ENCODE assay signal across 9 cellular contexts in genomic region chr1:19811206-19811851, GRCh38.
DNase-seq lines count a peak whose midpoint lies in the region; ATAC-seq and TF ChIP-seq lines count a peak whose summit lies in the region.
"Had no signal": no experiment of that assay in that cellular context is flagged by ENCODE, and none has a peak within 500 bp of the region (broad histone marks: within the 10 kb centered on the region; RNA-seq: fewer than 3 reads in every experiment).

No MANE protein-coding gene starts in this region.

- ATAC-seq in SK-N-SH treated with all-trans-retinoic acid at 6 μM for 48 hours, result peak; percentile 96
- ATAC-seq in stimulated activated effector memory CD8-positive, alpha-beta T cell treated with anti-CD3 and anti-CD28 coated beads, Interleukin-12 subunit alpha, Interleukin-12 subunit beta, amount 100 ng/mL, for 72 hours, result peak; percentile 78
- no peak for ATAC-seq in HG03571 (IDR thresholded peaks at IDR 0.05; ENCODE audit: unreplicated experiment)
- no peak for ATAC-seq in GM18858 (IDR thresholded peaks at IDR 0.05; ENCODE audit: unreplicated experiment)

- no peak overlapping the region for H3K9ac ChIP-seq in adipocyte (ENCODE audit: low read length)

- H3K4me3 ChIP-seq in adipocyte (ENCODE audit: low read length), result no peak overlapping the region

- H3K4me1 Mint-ChIP-seq in stimulated activated effector memory CD8-positive, alpha-beta T cell treated with anti-CD3 and anti-CD28 coated beads, Interleukin-12 subunit alpha, Interleukin-12 subunit beta, amount 100 ng/mL, for 72 hours, result no peaks in the 10 kb centered on the region

- H3K4me3 Mint-ChIP-seq in stimulated activated effector memory CD8-positive, alpha-beta T cell treated with anti-CD3 and anti-CD28 coated beads, Interleukin-12 subunit alpha, Interleukin-12 subunit beta, amount 100 ng/mL, for 72 hours, result no peak overlapping the region
- H3K4me3 Mint-ChIP-seq: activated naive CD8-positive, alpha-beta T cell had no signal

- H3K36me3 Mint-ChIP-seq in stimulated activated effector memory CD8-positive, alpha-beta T cell treated with anti-CD3 and anti-CD28 coated beads, Interleukin-12 subunit alpha, Interleukin-12 subunit beta, amount 100 ng/mL, for 72 hours, result no peaks in the 10 kb centered on the region
- H3K36me3 Mint-ChIP-seq: activated naive CD8-positive, alpha-beta T cell had no signal

- H3K4me1 ChIP-seq in adipocyte (ENCODE audit: control insufficient read depth, insufficient read depth, low read length), result peaks cover 4% of the 10 kb centered on the region

- H3K36me3 ChIP-seq in adipocyte (ENCODE audit: control insufficient read depth, insufficient read depth, low read length, severe bottlenecking), result no peaks in the 10 kb centered on the region

- H3K9me3 Mint-ChIP-seq in stimulated activated effector memory CD8-positive, alpha-beta T cell treated with anti-CD3 and anti-CD28 coated beads, Interleukin-12 subunit alpha, Interleukin-12 subunit beta, amount 100 ng/mL, for 72 hours, result no peaks in the 10 kb centered on the region

- H3K27me3 ChIP-seq in adipocyte (replicated peaks; ENCODE audit: control insufficient read depth, insufficient read depth, low read length), result no peaks in the 10 kb centered on the region

- H3K9me3 ChIP-seq in adipocyte (ENCODE audit: control insufficient read depth, low read length), result peaks cover 4% of the 10 kb centered on the region

- DNase-seq in NCI-H748 (lab: John Stamatoyannopoulos, UW; ENCODE audit: unreplicated experiment) (peak; percentile 33), NCI-H748 treated with DMSO at 0.1 percent for 48 hours (lab: John Stamatoyannopoulos, UW) (no peak), adipocyte (ENCODE audit: low read depth) (peak; percentile 51), left kidney (ENCODE audit: low read depth, low spot score) (peak; percentile 40)
- peak; percentile 38 to 67 for DNase-seq in stimulated activated effector memory CD8-positive, alpha-beta T cell treated with anti-CD3 and anti-CD28 coated beads, Interleukin-12 subunit alpha, Interleukin-12 subunit beta, amount 100 ng/mL, for 72 hours (ENCODE audit: low spot score in 2 of 2)

- H3K27ac Mint-ChIP-seq in stimulated activated effector memory CD8-positive, alpha-beta T cell treated with anti-CD3 and anti-CD28 coated beads, Interleukin-12 subunit alpha, Interleukin-12 subunit beta, amount 100 ng/mL, for 72 hours, result no peak overlapping the region
- H3K27ac Mint-ChIP-seq: activated naive CD8-positive, alpha-beta T cell had no signal

TF ChIP-seq in SK-N-SH treated with all-trans-retinoic acid at 6 μM for 48 hours, 23 proteins besides CTCF, POLR2A, EP300 and RAD21:
- TF ChIP-seq TOX (CRISPR knock-in tag; IDR thresholded peaks at IDR 0.05; ENCODE audit: borderline replicate concordance) (no peak), ESRRG (CRISPR knock-in tag; IDR thresholded peaks at IDR 0.05) (no peak), ISL1 (CRISPR knock-in tag; IDR thresholded peaks at IDR 0.05) (no peak), PPARA (CRISPR knock-in tag; IDR thresholded peaks at IDR 0.05; ENCODE audit: borderline replicate concordance) (no peak), GLIS3 (CRISPR knock-in tag; IDR thresholded peaks at IDR 0.05) (no peak), PATZ1 (CRISPR knock-in tag; IDR thresholded peaks at IDR 0.05; ENCODE audit: borderline replicate concordance) (no peak), CSRNP3 (CRISPR knock-in tag; IDR thresholded peaks at IDR 0.05) (no peak), TCF4 (CRISPR knock-in tag; IDR thresholded peaks at IDR 0.05; ENCODE audit: borderline replicate concordance) (no peak), TSHZ2 (CRISPR knock-in tag; IDR thresholded peaks at IDR 0.05) (no peak), ZC3H10 (CRISPR knock-in tag; IDR thresholded peaks at IDR 0.05) (no peak), SNAI2 (CRISPR knock-in tag; IDR thresholded peaks at IDR 0.05) (no peak), CSDC2 (CRISPR knock-in tag; IDR thresholded peaks at IDR 0.05) (no peak), RARB (CRISPR knock-in tag; IDR thresholded peaks at IDR 0.05) (no peak), ZFP3 (CRISPR knock-in tag; IDR thresholded peaks at IDR 0.05) (no peak), ZNF8 (CRISPR knock-in tag; IDR thresholded peaks at IDR 0.05) (no peak), ZFP30 (CRISPR knock-in tag; IDR thresholded peaks at IDR 0.05) (no peak)
- TF ChIP-seq, protein P1, sequence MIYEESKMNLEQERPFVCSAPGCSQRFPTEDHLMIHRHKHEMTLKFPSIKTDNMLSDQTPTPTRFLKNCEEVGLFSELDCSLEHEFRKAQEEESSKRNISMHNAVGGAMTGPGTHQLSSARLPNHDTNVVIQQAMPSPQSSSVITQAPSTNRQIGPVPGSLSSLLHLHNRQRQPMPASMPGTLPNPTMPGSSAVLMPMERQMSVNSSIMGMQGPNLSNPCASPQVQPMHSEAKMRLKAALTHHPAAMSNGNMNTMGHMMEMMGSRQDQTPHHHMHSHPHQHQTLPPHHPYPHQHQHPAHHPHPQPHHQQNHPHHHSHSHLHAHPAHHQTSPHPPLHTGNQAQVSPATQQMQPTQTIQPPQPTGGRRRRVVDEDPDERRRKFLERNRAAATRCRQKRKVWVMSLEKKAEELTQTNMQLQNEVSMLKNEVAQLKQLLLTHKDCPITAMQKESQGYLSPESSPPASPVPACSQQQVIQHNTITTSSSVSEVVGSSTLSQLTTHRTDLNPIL (CRISPR knock-in tag; IDR thresholded peaks at IDR 0.05; ENCODE audit: low read depth), result no peak

Comparison
In these comparisons a context has a peak if more than half of its experiments do, and no peak if none do; other contexts are left out.
1. ATAC-seq: peak in SK-N-SH treated with all-trans-retinoic acid at 6 μM for 48 hours (single experiment) and stimulated activated effector memory CD8-positive, alpha-beta T cell treated with anti-CD3 and anti-CD28 coated beads, Interleukin-12 subunit alpha, Interleukin-12 subunit beta, amount 100 ng/mL, for 72 hours (single experiment); none in HG03571 (single experiment) and GM18858 (single experiment).